Comparison of ENCODE assay signal across 14 cellular contexts in the genomic region with DNA sequence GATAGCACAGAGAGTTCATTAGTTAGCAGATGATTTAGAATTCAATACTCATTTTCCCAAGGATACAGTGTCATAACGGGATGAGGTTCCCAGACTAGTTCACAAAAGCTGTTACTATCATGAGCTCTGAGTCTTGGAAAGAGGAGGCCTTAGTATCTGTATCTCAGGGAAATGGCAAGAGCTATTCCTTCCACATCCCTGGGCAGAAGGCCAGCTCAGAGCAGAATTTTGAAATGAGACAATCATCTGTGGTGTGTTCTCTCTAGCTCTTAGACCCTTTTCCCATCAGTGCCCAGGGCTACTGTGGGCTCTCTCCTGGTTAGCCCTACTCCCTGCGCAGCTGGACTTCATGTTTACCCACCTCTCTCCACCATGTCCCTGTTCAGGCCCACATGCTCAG.
A peak's percentile ranks its signal among the peaks of the same experiment; 100 is the strongest.
DNase-seq lines count a peak whose midpoint lies in the region; ATAC-seq, FAIRE-seq and TF ChIP-seq lines count a peak whose summit lies in the region.
"Had no signal": no experiment of that assay in that cellular context is flagged by ENCODE, and none has a peak within 500 bp of the region (broad histone marks: within the 10 kb centered on the region; RNA-seq: fewer than 3 reads in every experiment).

No MANE protein-coding gene starts in this region.

- H3K79me2 ChIP-seq in SK-N-SH (ENCODE audit: insufficient read depth) = no peaks in the 10 kb centered on the region

- no peak for TF ChIP-seq EP300 in A549 (IDR thresholded peaks at IDR 0.05)
- TF ChIP-seq EP300 in SK-N-SH (IDR thresholded peaks at IDR 0.05; ENCODE audit: borderline replicate concordance in 1 of 2, low read depth in 1 of 2, low read length in 1 of 2) = no peak

- FAIRE-seq in A549 (lab: Jason Lieb, UNC) = no peak

- peaks cover 27% of the 10 kb centered on the region for H3K4me1 ChIP-seq in A549
- peaks cover 14 to 25% of the 10 kb centered on the region in 2 experiments for H3K4me1 ChIP-seq in SK-N-SH (ENCODE audit: control insufficient read depth in 1 of 2, insufficient read depth in 2 of 2, low read depth in 1 of 2, low read length in 1 of 2)
- H3K4me1 ChIP-seq in prostate gland (replicated peaks) = peaks cover 5% of the 10 kb centered on the region

- H3K36me3 ChIP-seq in SK-N-SH (replicated peaks in 1 of 2; ENCODE audit: control insufficient read depth in 1 of 2, insufficient read depth in 2 of 2, low read length in 1 of 2) (no peaks in the 10 kb centered on the region), prostate gland (no peaks in the 10 kb centered on the region)

- TF ChIP-seq CTCF in A549 (IDR thresholded peaks at IDR 0.05) (no peak), SK-N-SH (IDR thresholded peaks at IDR 0.05) (no peak), prostate gland (IDR thresholded peaks at IDR 0.05) (no peak), dorsolateral prefrontal cortex (IDR thresholded peaks at IDR 0.05 in 54 of 56, conservative IDR thresholded peaks at IDR 0.05 in 2 of 56; ENCODE audit: low read depth in 1 of 56, partially characterized antibody in 56 of 56) (no peak)

- H3K9ac ChIP-seq in SK-N-SH = peak overlapping the region; percentile 26; the same call in 1 of the 2 replicates

- peaks cover 20% of the 10 kb centered on the region for H3F3A ChIP-seq in SK-N-SH (replicated peaks; ENCODE audit: insufficient read depth)

- ATAC-seq in A549 = no peak
- peak; percentile 77 for ATAC-seq in Right ventricle myocardium superior (ENCODE audit: poor library complexity)
- no peak for ATAC-seq in HG02798 (IDR thresholded peaks at IDR 0.05; ENCODE audit: poor library complexity, unreplicated experiment)
- ATAC-seq in GM21381 (IDR thresholded peaks at IDR 0.05; ENCODE audit: unreplicated experiment) = no peak
- ATAC-seq: activated naive CD8-positive, alpha-beta T cell treated with anti-CD3 and anti-CD28 coated beads, Interleukin-2, amount 50 U/mL, for 24 hours had no signal

- intact Hi-C loops in Right ventricle myocardium superior (cut with DNase I) = no loop called here
- intact Hi-C loops in prostate gland (cut with DNase I) = no loop called here
- intact Hi-C loops in dorsolateral prefrontal cortex (cut with DNase I) = loop anchor here in 1 of 2 donors (5.0 kb wide), 1 partner anchor 63 kb away; the partner anchor contains the start of gene JAG1

- no peak for TF ChIP-seq RAD21 in A549 (conservative IDR thresholded peaks at IDR 0.05 in 1 of 2, IDR thresholded peaks at IDR 0.05 in 1 of 2)
- no peak for TF ChIP-seq RAD21 in SK-N-SH (IDR thresholded peaks at IDR 0.05; ENCODE audit: low read length)

- CTCF ChIA-PET in A549 (lab: Yijun Ruan, JAX) (interaction anchor here (0.5 to 2.7 kb wide), 7 partner anchors 19 to 1096 kb away, joined by 3 to 10 read pairs (median 3); no protein-coding TSS in a partner anchor), SK-N-SH (lab: Yijun Ruan, JAX) (interaction anchor here (0.6 kb wide), 1 partner anchor 87 kb away, joined by 3 read pairs; no protein-coding TSS in a partner anchor)

- H2AFZ ChIP-seq in SK-N-SH (ENCODE audit: low read depth) = no peak overlapping the region

- H3K27ac ChIP-seq in A549 = peak overlapping the region; percentile 22 to 49; a peak in 4 of 6 replicates
- peak overlapping the region; percentile 28 to 98; a peak in 3 of 4 replicates for H3K27ac ChIP-seq in SK-N-SH (ENCODE audit: low read depth in 2 of 2, low read length in 1 of 2)
- H3K27ac ChIP-seq in prostate gland = peak overlapping the region; percentile 4 to 11
- H3K27ac ChIP-seq in dorsolateral prefrontal cortex = peak overlapping the region in 7 of 59 donors; percentile 8 to 65 (median 37)

- H3K4me3 ChIP-seq in A549 = no peak overlapping the region
- H3K4me3 ChIP-seq in SK-N-SH (ENCODE audit: low read depth in 2 of 2, low read length in 1 of 2) = no peak overlapping the region
- H3K4me3 ChIP-seq in prostate gland = no peak overlapping the region
- no peak overlapping the region for H3K4me3 ChIP-seq in dorsolateral prefrontal cortex

- H3K4me2 ChIP-seq in A549 (no peak overlapping the region), SK-N-SH (peak overlapping the region; percentile 58; the same call in 1 of the 2 replicates)

- 98% methylated on average over 2 of the region's 2 CpGs for WGBS in A549 (ENCODE audit: missing lambda C conversion rate)
- 80% methylated on average over 2 of the region's 2 CpGs for WGBS in SK-N-SH (ENCODE audit: low lambda C conversion rate)
- 82% methylated on average over 2 of the region's 2 CpGs for WGBS in prostate gland

- TF ChIP-seq POLR2A in A549 (IDR thresholded peaks at IDR 0.05; ENCODE audit: low read length) = no peak
- TF ChIP-seq POLR2A in prostate gland (IDR thresholded peaks at IDR 0.05) = no peak

- no peaks in the 10 kb centered on the region for H3K9me3 ChIP-seq in A549
- H3K9me3 ChIP-seq in SK-N-SH = no peaks in the 10 kb centered on the region
- H3K9me3 ChIP-seq in prostate gland = no peaks in the 10 kb centered on the region

- H3K27me3 ChIP-seq in SK-N-SH (ENCODE audit: insufficient read depth) = no peaks in the 10 kb centered on the region
- H3K27me3 ChIP-seq in prostate gland (replicated peaks; ENCODE audit: insufficient read depth) = no peaks in the 10 kb centered on the region
- H3K27me3 ChIP-seq in dorsolateral prefrontal cortex = no peaks in the 10 kb centered on the region

- DNase-seq in A549 (ENCODE audit: low read depth in 1 of 2, low spot score in 1 of 2) = no peak
- no peak for DNase-seq in SK-N-SH
- peak; percentile 62 for DNase-seq in Right ventricle myocardium superior
- no peak for DNase-seq in prostate gland (ENCODE audit: low spot score)
- DNase-seq in dorsolateral prefrontal cortex = no peak
- DNase-seq in NCI-H2029 treated with DMSO at 0.1 percent for 48 hours (lab: John Stamatoyannopoulos, UW) = no peak
- DNase-seq: ACHN; activated CD8-positive, alpha-beta memory T cell treated with anti-CD3 and anti-CD28 coated beads for 24 hours; activated naive CD8-positive, alpha-beta T cell treated with anti-CD3 and anti-CD28 coated beads, Interleukin-2, amount 50 U/mL, for 24 hours; erythroblast; MM.1S; NK-92 treated with Interleukin-12 subunit alpha and Interleukin-12 subunit beta, amount 100 ng/mL, for 24 hours had no signal

- POLR2A ChIA-PET in A549 (lab: Yijun Ruan, JAX) (interaction anchor here (0.9 kb wide), 1 partner anchor 14 kb away, joined by 3 read pairs; no protein-coding TSS in a partner anchor), SK-N-SH (lab: Yijun Ruan, JAX) (no interaction called here)

- H4K20me1 ChIP-seq in SK-N-SH (ENCODE audit: insufficient read depth) = no peaks in the 10 kb centered on the region

- no peaks in the 10 kb centered on the region for H3K9me2 ChIP-seq in SK-N-SH

TF ChIP-seq in A549, 52 proteins besides CTCF, POLR2A, EP300 and RAD21:
- TF ChIP-seq MAFK (IDR thresholded peaks at IDR 0.05; ENCODE audit: partially characterized antibody) (no peak), ESRRA (IDR thresholded peaks at IDR 0.05; ENCODE audit: borderline replicate concordance, low read length) (no peak), CHD4 (IDR thresholded peaks at IDR 0.05; ENCODE audit: borderline replicate concordance) (no peak), MAZ (IDR thresholded peaks at IDR 0.05; ENCODE audit: borderline replicate concordance, low read depth, low read length) (no peak), JUNB (IDR thresholded peaks at IDR 0.05) (no peak), HOXB5 (CRISPR knock-in tag; IDR thresholded peaks at IDR 0.05) (no peak), MYC (IDR thresholded peaks at IDR 0.05; ENCODE audit: borderline replicate concordance, low read length) (no peak), HDAC2 (IDR thresholded peaks at IDR 0.05) (no peak)
TF ChIP-seq in A549: peak in this region for 0.

TF ChIP-seq in SK-N-SH, 30 proteins besides CTCF, POLR2A, EP300 and RAD21 (continues in another document):
- TF ChIP-seq TEAD4 (IDR thresholded peaks at IDR 0.05; ENCODE audit: borderline replicate concordance, insufficient read depth) (no peak), FOXJ3 (CRISPR knock-in tag; IDR thresholded peaks at IDR 0.05) (no peak), FOSL2 (IDR thresholded peaks at IDR 0.05; ENCODE audit: borderline replicate concordance, low read depth) (no peak), ELF1 (IDR thresholded peaks at IDR 0.05) (no peak), REST (IDR thresholded peaks at IDR 0.05; ENCODE audit: low read depth, low read length) (no peak), MEF2A (IDR thresholded peaks at IDR 0.05; ENCODE audit: borderline replicate concordance, low read depth) (no peak), NRF1 (IDR thresholded peaks at IDR 0.05; ENCODE audit: low read depth, low read length) (no peak), CHD2 (IDR thresholded peaks at IDR 0.05; ENCODE audit: low read length, partially characterized antibody) (no peak)
- TF ChIP-seq, protein P1, sequence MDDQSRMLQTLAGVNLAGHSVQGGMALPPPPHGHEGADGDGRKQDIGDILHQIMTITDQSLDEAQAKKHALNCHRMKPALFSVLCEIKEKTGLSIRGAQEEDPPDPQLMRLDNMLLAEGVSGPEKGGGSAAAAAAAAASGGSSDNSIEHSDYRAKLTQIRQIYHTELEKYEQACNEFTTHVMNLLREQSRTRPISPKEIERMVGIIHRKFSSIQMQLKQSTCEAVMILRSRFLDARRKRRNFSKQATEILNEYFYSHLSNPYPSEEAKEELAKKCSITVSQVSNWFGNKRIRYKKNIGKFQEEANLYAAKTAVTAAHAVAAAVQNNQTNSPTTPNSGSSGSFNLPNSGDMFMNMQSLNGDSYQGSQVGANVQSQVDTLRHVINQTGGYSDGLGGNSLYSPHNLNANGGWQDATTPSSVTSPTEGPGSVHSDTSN (IDR thresholded peaks at IDR 0.05) = no peak
